ENCODE assay signal across 28 cellular contexts in genomic region chr18:63348508-63349136, GRCh38. TPM values are rescaled to one million over a fixed set of nuclear protein-coding genes. Genes with fewer than 3 reads are reported as not detected.
DNase-seq lines count a peak whose midpoint lies in the region; ATAC-seq and TF ChIP-seq lines count a peak whose summit lies in the region.
"Had no signal": no experiment of that assay in that cellular context is flagged by ENCODE, and none has a peak within 500 bp of the region (broad histone marks: within the 10 kb centered on the region; RNA-seq: fewer than 3 reads in every experiment).

No MANE protein-coding gene starts in this region.

- no peak overlapping the region for H3K4me3 Mint-ChIP-seq in activated naive CD8-positive, alpha-beta T cell treated with anti-CD3 and anti-CD28 coated beads, Interleukin-2, amount 10 ng/mL, durations not matched to agents 7 days and 5 days
- no peak overlapping the region for H3K4me3 Mint-ChIP-seq in activated naive CD8-positive, alpha-beta T cell treated with anti-CD3 and anti-CD28 coated beads for 36 hours
- H3K4me3 Mint-ChIP-seq: activated CD4-positive, alpha-beta T cell treated with anti-CD3 and anti-CD28 coated beads for 36 hours; activated naive CD8-positive, alpha-beta T cell treated with anti-CD3 and anti-CD28 coated beads, Interleukin-2, amount 50 U/mL, for 24 hours; activated T-helper 1 cell treated with anti-CD3 and anti-CD28 coated beads, Interleukin-12 subunit alpha, Interleukin-12 subunit beta, Interleukin-2, Interleukin-4 antibody, amounts not matched to agents 30 ng/mL and 10 ng/mL and 1 ng/mL, durations not matched to agents 14 hours and 24 hours and 36 hours had no signal

- H3K4me1 ChIP-seq in OCI-LY3 (ENCODE audit: low read length) (peaks cover 11% of the 10 kb centered on the region), sigmoid colon (peaks cover 0 to 26% (median 23%) of the 10 kb centered on the region in 4 donors)
- H3K4me1 ChIP-seq: BE2C, body of pancreas, Caco-2, upper lobe of right lung had no signal

- no peak for TF ChIP-seq EP300 in sigmoid colon (IDR thresholded peaks at IDR 0.05)

- no peak for ATAC-seq in activated naive CD8-positive, alpha-beta T cell treated with anti-CD3 and anti-CD28 coated beads, Interleukin-2, amount 10 ng/mL, durations not matched to agents 7 days and 5 days (ENCODE audit: low read depth)
- peak; percentile 66 for ATAC-seq in GM21528 (IDR thresholded peaks at IDR 0.05; ENCODE audit: low FRiP score, unreplicated experiment)
- no peak for ATAC-seq in GM18502 (IDR thresholded peaks at IDR 0.05; ENCODE audit: poor library complexity, unreplicated experiment)
- ATAC-seq in left cardiac atrium, result no peak
- ATAC-seq: activated CD4-positive, alpha-beta T cell treated with anti-CD3 and anti-CD28 coated beads for 36 hours; activated naive CD8-positive, alpha-beta T cell treated with anti-CD3 and anti-CD28 coated beads, Interleukin-2, amount 50 U/mL, for 24 hours; body of pancreas; gastroesophageal sphincter; Right ventricle myocardium inferior; upper lobe of right lung had no signal

- TF ChIP-seq POLR2A in sigmoid colon (IDR thresholded peaks at IDR 0.05), result no peak

- no peak overlapping the region for H3K9ac ChIP-seq in OCI-LY3 (ENCODE audit: low read length)

- H4K20me1 ChIP-seq in OCI-LY3 (ENCODE audit: insufficient read depth, low read length), result no peaks in the 10 kb centered on the region

- H3K79me2 ChIP-seq in OCI-LY3 (ENCODE audit: low read length), result no peaks in the 10 kb centered on the region

- H3K27me3 ChIP-seq in OCI-LY3 (ENCODE audit: low read depth, low read length), result no peaks in the 10 kb centered on the region
- no peaks in the 10 kb centered on the region for H3K27me3 ChIP-seq in sigmoid colon
- H3K27me3 ChIP-seq: BE2C, body of pancreas, esophagus muscularis mucosa, gastroesophageal sphincter, upper lobe of right lung had no signal

- H3K4me3 ChIP-seq in OCI-LY3 (ENCODE audit: low read length) (peak overlapping the region; percentile 33; the same call in 1 of the 2 replicates), sigmoid colon (no peak overlapping the region)
- H3K4me3 ChIP-seq: body of pancreas, esophagus muscularis mucosa, gastroesophageal sphincter, upper lobe of right lung had no signal

- H3K4me1 Mint-ChIP-seq in activated naive CD8-positive, alpha-beta T cell treated with anti-CD3 and anti-CD28 coated beads, Interleukin-2, amount 10 ng/mL, durations not matched to agents 7 days and 5 days, result peaks cover 1% of the 10 kb centered on the region
- no peaks in the 10 kb centered on the region for H3K4me1 Mint-ChIP-seq in activated naive CD8-positive, alpha-beta T cell treated with anti-CD3 and anti-CD28 coated beads for 36 hours
- H3K4me1 Mint-ChIP-seq: activated CD4-positive, alpha-beta T cell treated with anti-CD3 and anti-CD28 coated beads for 36 hours; activated naive CD8-positive, alpha-beta T cell treated with anti-CD3 and anti-CD28 coated beads, Interleukin-2, amount 50 U/mL, for 24 hours had no signal

- H3K27ac ChIP-seq in OCI-LY3 (ENCODE audit: low read length) (peak overlapping the region; percentile 59), sigmoid colon (no peak overlapping the region)
- H3K27ac ChIP-seq: body of pancreas, esophagus muscularis mucosa, gastroesophageal sphincter, upper lobe of right lung had no signal

- WGBS in sigmoid colon, 2 donors, result 87 to 95% methylated on average over 7 of the region's 7 CpGs

- peak overlapping the region; percentile 66 for H3K4me2 ChIP-seq in OCI-LY3 (ENCODE audit: low read length)

- DNase-seq in activated naive CD8-positive, alpha-beta T cell treated with anti-CD3 and anti-CD28 coated beads, Interleukin-2, amount 10 ng/mL, durations not matched to agents 7 days and 5 days, result no peak
- DNase-seq in activated naive CD8-positive, alpha-beta T cell treated with anti-CD3 and anti-CD28 coated beads for 36 hours, result no peak
- no peak for DNase-seq in sigmoid colon
- DNase-seq in NCI-H1436 (lab: John Stamatoyannopoulos, UW), result no peak
- DNase-seq in left cardiac atrium, result no peak
- DNase-seq: 8988T; activated CD4-positive, alpha-beta T cell treated with anti-CD3 and anti-CD28 coated beads for 36 hours; activated naive CD8-positive, alpha-beta T cell treated with anti-CD3 and anti-CD28 coated beads, Interleukin-2, amount 50 U/mL, for 24 hours; BE2C; body of pancreas; Caco-2; effector CD8-positive, alpha-beta T cell; EL; GOT3; Kasumi-1; NCI-H1105; NCI-H510A; retina; stimulated activated CD8-positive, alpha-beta memory T cell treated with anti-CD3 and anti-CD28 coated beads, Interleukin-4, amount 100 ng/mL, for 48 hours; SW 1271; upper lobe of right lung had no signal

- TF ChIP-seq CTCF in OCI-LY3 (IDR thresholded peaks at IDR 0.05; ENCODE audit: low read depth, low read length) (no peak), sigmoid colon (IDR thresholded peaks at IDR 0.05) (no peak)

- no peaks in the 10 kb centered on the region for H3K9me3 Mint-ChIP-seq in activated naive CD8-positive, alpha-beta T cell treated with anti-CD3 and anti-CD28 coated beads, Interleukin-2, amount 10 ng/mL, durations not matched to agents 7 days and 5 days
- no peaks in the 10 kb centered on the region for H3K9me3 Mint-ChIP-seq in activated naive CD8-positive, alpha-beta T cell treated with anti-CD3 and anti-CD28 coated beads for 36 hours
- H3K9me3 Mint-ChIP-seq: activated naive CD8-positive, alpha-beta T cell treated with anti-CD3 and anti-CD28 coated beads, Interleukin-2, amount 50 U/mL, for 24 hours; activated T-helper 1 cell treated with anti-CD3 and anti-CD28 coated beads, Interleukin-12 subunit alpha, Interleukin-12 subunit beta, Interleukin-2, Interleukin-4 antibody, amounts not matched to agents 30 ng/mL and 10 ng/mL and 1 ng/mL, durations not matched to agents 14 hours and 24 hours and 36 hours had no signal

- H3K36me3 ChIP-seq in OCI-LY3 (replicated peaks; ENCODE audit: low read depth, low read length) (peaks cover 58% of the 10 kb centered on the region), sigmoid colon (peaks cover 13 to 85% (median 34%) of the 10 kb centered on the region in 4 donors)
- H3K36me3 ChIP-seq: BE2C had no signal

- POLR2A ChIA-PET in activated naive CD8-positive, alpha-beta T cell treated with anti-CD3 and anti-CD28 coated beads, Interleukin-2, amount 10 ng/mL, durations not matched to agents 7 days and 5 days (lab: Charles Lee), result no interaction called here

- peaks cover 17% of the 10 kb centered on the region for H3K36me3 Mint-ChIP-seq in activated naive CD8-positive, alpha-beta T cell treated with anti-CD3 and anti-CD28 coated beads, Interleukin-2, amount 10 ng/mL, durations not matched to agents 7 days and 5 days
- peaks cover 24% of the 10 kb centered on the region for H3K36me3 Mint-ChIP-seq in activated naive CD8-positive, alpha-beta T cell treated with anti-CD3 and anti-CD28 coated beads for 36 hours

- H3K9me3 ChIP-seq in OCI-LY3 (ENCODE audit: insufficient read depth, low read length), result no peaks in the 10 kb centered on the region
- no peaks in the 10 kb centered on the region for H3K9me3 ChIP-seq in sigmoid colon
- H3K9me3 ChIP-seq: BE2C, body of pancreas, Caco-2, esophagus muscularis mucosa, gastroesophageal sphincter, upper lobe of right lung had no signal

- intact Hi-C loops in sigmoid colon (cut with DNase I) (loop anchor here (5.0 kb wide), 2 partner anchors 74 to 89 kb away; partner anchors contain the start of gene VPS4B), left cardiac atrium (cut with DNase I) (no loop called here)

- H3K27ac Mint-ChIP-seq in activated naive CD8-positive, alpha-beta T cell treated with anti-CD3 and anti-CD28 coated beads, Interleukin-2, amount 10 ng/mL, durations not matched to agents 7 days and 5 days, result peak overlapping the region; percentile 30
- no peak overlapping the region for H3K27ac Mint-ChIP-seq in activated naive CD8-positive, alpha-beta T cell treated with anti-CD3 and anti-CD28 coated beads for 36 hours
- H3K27ac Mint-ChIP-seq: activated CD4-positive, alpha-beta T cell treated with anti-CD3 and anti-CD28 coated beads for 36 hours; activated naive CD8-positive, alpha-beta T cell treated with anti-CD3 and anti-CD28 coated beads, Interleukin-2, amount 50 U/mL, for 24 hours; activated T-helper 1 cell treated with anti-CD3 and anti-CD28 coated beads, Interleukin-12 subunit alpha, Interleukin-12 subunit beta, Interleukin-2, Interleukin-4 antibody, amounts not matched to agents 30 ng/mL and 10 ng/mL and 1 ng/mL, durations not matched to agents 14 hours and 24 hours and 36 hours had no signal

- H3K27me3 Mint-ChIP-seq in activated naive CD8-positive, alpha-beta T cell treated with anti-CD3 and anti-CD28 coated beads, Interleukin-2, amount 10 ng/mL, durations not matched to agents 7 days and 5 days, result no peaks in the 10 kb centered on the region
- no peaks in the 10 kb centered on the region for H3K27me3 Mint-ChIP-seq in activated naive CD8-positive, alpha-beta T cell treated with anti-CD3 and anti-CD28 coated beads for 36 hours
- H3K27me3 Mint-ChIP-seq: activated CD4-positive, alpha-beta T cell treated with anti-CD3 and anti-CD28 coated beads for 36 hours; activated naive CD8-positive, alpha-beta T cell treated with anti-CD3 and anti-CD28 coated beads, Interleukin-2, amount 50 U/mL, for 24 hours had no signal

- H2AFZ ChIP-seq in OCI-LY3 (ENCODE audit: low read depth, low read length), result no peak overlapping the region

RNA-seq across cellular contexts. Expression of gene KDSR, which starts 18.4 kb away (rescaled TPM):
- total RNA-seq in activated naive CD8-positive, alpha-beta T cell treated with anti-CD3 and anti-CD28 coated beads, Interleukin-2, amount 10 ng/mL, durations not matched to agents 7 days and 5 days, result 10 to 100 TPM; 48.1 to 50.1 TPM
- total RNA-seq in activated naive CD8-positive, alpha-beta T cell treated with anti-CD3 and anti-CD28 coated beads for 36 hours, result 10 to 100 TPM; 50.5 to 55.8 TPM
- total RNA-seq in sigmoid colon (10 to 100 TPM; 33.2 to 50.5 (median 42.7) TPM), left cardiac atrium (10 to 100 TPM; 48.0 to 58.1 TPM)
- polyA plus RNA-seq in sigmoid colon, result 10 to 100 TPM in 2 of 3 donors, 1 to 10 TPM in 1; 7.6 to 19.3 (median 10.8) TPM

RNA-seq across cellular contexts. Expression of gene BCL2, which starts 29.1 kb away (rescaled TPM):
- 100 to 1,000 TPM; 121 to 128 TPM for total RNA-seq in activated naive CD8-positive, alpha-beta T cell treated with anti-CD3 and anti-CD28 coated beads, Interleukin-2, amount 10 ng/mL, durations not matched to agents 7 days and 5 days
- total RNA-seq in activated naive CD8-positive, alpha-beta T cell treated with anti-CD3 and anti-CD28 coated beads for 36 hours, result 10 to 100 TPM; 62.8 to 67.3 TPM
- total RNA-seq in sigmoid colon (10 to 100 TPM; 11.3 to 25.7 (median 18.1) TPM), left cardiac atrium (10 to 100 TPM; 10.1 to 11.6 TPM)
- polyA plus RNA-seq in sigmoid colon, result 1 to 10 TPM; 2.8 to 9.7 (median 3.6) TPM
